Comparison of ENCODE assay signal across 18 cellular contexts in the genomic region with DNA sequence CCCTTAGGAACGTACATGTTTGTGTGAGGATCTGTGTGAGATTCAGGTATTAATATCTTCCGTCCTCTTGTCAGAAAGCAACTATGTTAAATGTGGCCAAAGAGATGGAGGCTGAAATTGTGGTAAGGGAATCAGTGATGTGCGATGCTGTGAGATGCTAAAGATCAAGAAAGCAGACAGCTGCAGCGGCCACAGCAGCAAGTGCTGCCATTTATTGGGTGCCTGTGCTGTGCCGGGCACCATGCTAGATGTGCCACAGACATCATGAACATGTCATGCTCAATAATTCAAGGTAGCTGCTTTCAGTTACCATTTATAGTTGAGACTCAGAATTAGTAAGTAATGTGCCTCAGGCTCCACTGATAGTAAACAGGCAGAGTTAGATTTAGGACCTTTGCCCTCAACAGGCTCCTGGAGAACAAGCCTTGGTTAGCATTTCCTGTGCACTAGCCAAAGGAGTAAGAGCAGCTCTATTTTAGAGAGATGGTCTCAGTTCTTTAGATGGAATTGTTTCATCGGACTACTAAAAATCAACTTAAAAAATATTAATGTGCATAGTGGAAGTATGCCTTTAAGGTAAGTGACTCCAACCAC. TPM values are rescaled to one million over a fixed set of nuclear protein-coding genes. Genes with fewer than 3 reads are reported as not detected.
DNase-seq lines count a peak whose midpoint lies in the region; ATAC-seq and TF ChIP-seq lines count a peak whose summit lies in the region.
"Had no signal": no experiment of that assay in that cellular context is flagged by ENCODE, and none has a peak within 500 bp of the region (broad histone marks: within the 10 kb centered on the region; RNA-seq: fewer than 3 reads in every experiment).

No MANE protein-coding gene starts in this region.

- H3K9me2 ChIP-seq in PC-3 (replicated peaks; ENCODE audit: low read length), result no peaks in the 10 kb centered on the region

- ATAC-seq in PC-3 (peak; percentile 14; the same call in 1 of the 2 replicates), left colon (peak; percentile 69), HG02938 (IDR thresholded peaks at IDR 0.05; ENCODE audit: unreplicated experiment) (no peak)
- no peak for ATAC-seq in activated naive CD8-positive, alpha-beta T cell treated with anti-CD3 and anti-CD28 coated beads, Interleukin-2, amount 50 U/mL, for 24 hours

- H4K20me1 ChIP-seq in PC-3 (ENCODE audit: low read length) (no peaks in the 10 kb centered on the region), neural progenitor cell (ENCODE audit: low read depth) (no peaks in the 10 kb centered on the region)

- H3K27ac Mint-ChIP-seq in neural progenitor cell, result peak overlapping the region; percentile 69
- no peak overlapping the region for H3K27ac Mint-ChIP-seq in activated naive CD8-positive, alpha-beta T cell treated with anti-CD3 and anti-CD28 coated beads, Interleukin-2, amount 50 U/mL, for 24 hours

- H3K9ac ChIP-seq in PC-3 (ENCODE audit: low read length) (no peak overlapping the region), neural progenitor cell (no peak overlapping the region)

- POLR2A ChIA-PET in PC-3 (lab: Charles Lee; ENCODE audit: unreplicated experiment), result no interaction called here

- H3K9me3 Mint-ChIP-seq in neural progenitor cell, result peaks cover 2% of the 10 kb centered on the region
- H3K9me3 Mint-ChIP-seq in activated naive CD8-positive, alpha-beta T cell treated with anti-CD3 and anti-CD28 coated beads, Interleukin-2, amount 50 U/mL, for 24 hours, result no peaks in the 10 kb centered on the region

- H3K27me3 ChIP-seq in PC-3 (ENCODE audit: low read length) (no peaks in the 10 kb centered on the region), neural progenitor cell (no peaks in the 10 kb centered on the region)
- H3K27me3 ChIP-seq: Peyer's patch, SJCRH30 had no signal

- CTCF ChIA-PET in PC-3 (lab: Charles Lee), result no interaction called here

- BruUV-seq in PC-3 (replicated peaks; lab: Mats Ljungman, UMichigan), result no TSS peak

- H3K4me1 ChIP-seq in PC-3 (ENCODE audit: insufficient read depth, low read length) (peaks cover 7% of the 10 kb centered on the region), neural progenitor cell (peaks cover 13% of the 10 kb centered on the region)
- H3K4me1 ChIP-seq: Peyer's patch, SJCRH30 had no signal

- H3K4me1 Mint-ChIP-seq in neural progenitor cell, result peaks cover 12% of the 10 kb centered on the region
- H3K4me1 Mint-ChIP-seq in activated naive CD8-positive, alpha-beta T cell treated with anti-CD3 and anti-CD28 coated beads, Interleukin-2, amount 50 U/mL, for 24 hours, result peaks cover 8% of the 10 kb centered on the region

- H3K27ac ChIP-seq in 22Rv1 (peak overlapping the region; percentile 79), PC-3 (ENCODE audit: low read length) (no peak overlapping the region), neural progenitor cell (no peak overlapping the region)
- H3K27ac ChIP-seq: C4-2B, Peyer's patch, SJCRH30 had no signal

- H3K27me3 Mint-ChIP-seq in neural progenitor cell (ENCODE audit: insufficient read depth, low read depth), result no peaks in the 10 kb centered on the region
- no peaks in the 10 kb centered on the region for H3K27me3 Mint-ChIP-seq in activated naive CD8-positive, alpha-beta T cell treated with anti-CD3 and anti-CD28 coated beads, Interleukin-2, amount 50 U/mL, for 24 hours

- no peak overlapping the region for H3K4me2 ChIP-seq in PC-3 (ENCODE audit: low read length)
- H3K4me2 ChIP-seq in neural progenitor cell, result no peak overlapping the region

- H3K79me2 ChIP-seq in PC-3 (ENCODE audit: low read length) (no peaks in the 10 kb centered on the region), neural progenitor cell (ENCODE audit: low read depth) (no peaks in the 10 kb centered on the region)

- H3F3A ChIP-seq in PC-3 (ENCODE audit: low read length, unreplicated experiment), result no peaks in the 10 kb centered on the region
- H3F3A ChIP-seq in neural progenitor cell (ENCODE audit: low read depth), result no peaks in the 10 kb centered on the region

- peaks cover 24% of the 10 kb centered on the region for H3K36me3 Mint-ChIP-seq in neural progenitor cell
- peaks cover 21% of the 10 kb centered on the region for H3K36me3 Mint-ChIP-seq in activated naive CD8-positive, alpha-beta T cell treated with anti-CD3 and anti-CD28 coated beads, Interleukin-2, amount 50 U/mL, for 24 hours (ENCODE audit: low read depth)

- no peaks in the 10 kb centered on the region for H3K9me3 ChIP-seq in PC-3 (ENCODE audit: low read length)
- H3K9me3 ChIP-seq in neural progenitor cell (ENCODE audit: low read depth), result no peaks in the 10 kb centered on the region
- H3K9me3 ChIP-seq: Peyer's patch, SJCRH30 had no signal

- DNase-seq in PC-3 (peak; percentile 4), left colon (no peak), neural progenitor cell (ENCODE audit: low spot score) (no peak)
- no peak for DNase-seq in activated naive CD4-positive, alpha-beta T cell (lab: John Stamatoyannopoulos, UW)
- DNase-seq in activated naive CD8-positive, alpha-beta T cell treated with anti-CD3 and anti-CD28 coated beads, Interleukin-2, amount 50 U/mL, for 24 hours, result no peak
- DNase-seq in activated CD8-positive, alpha-beta memory T cell treated with anti-CD3 and anti-CD28 coated beads, Interleukin-2, amount 50 U/mL, for 4 hours, result no peak
- DNase-seq: GF-D8, KG1, NCI-H1105, NCI-H146, NCI-H2029, NCI-H226, NCI-H82, Peyer's patch, SJCRH30 had no signal

- no peak for TF ChIP-seq CTCF in 22Rv1 (IDR thresholded peaks at IDR 0.05)
- TF ChIP-seq CTCF in PC-3 (conservative IDR thresholded peaks at IDR 0.05; ENCODE audit: low read depth, low read length), result no peak
- TF ChIP-seq CTCF in neural progenitor cell (IDR thresholded peaks at IDR 0.05), result no peak

- no peak overlapping the region for H3K4me3 ChIP-seq in PC-3 (ENCODE audit: low read length)
- H3K4me3 ChIP-seq in neural progenitor cell, result no peak overlapping the region
- H3K4me3 ChIP-seq: Peyer's patch, SJCRH30 had no signal

- H2AFZ ChIP-seq in PC-3 (ENCODE audit: low read length), result no peak overlapping the region
- no peak overlapping the region for H2AFZ ChIP-seq in neural progenitor cell (replicated peaks)

- H3K36me3 ChIP-seq in PC-3 (ENCODE audit: low read depth, low read length), result peaks cover 7% of the 10 kb centered on the region; the same call in 1 of the 2 replicates
- peaks cover 5% of the 10 kb centered on the region for H3K36me3 ChIP-seq in neural progenitor cell

- intact Hi-C loops in PC-3 (cut with micrococcal nuclease), result no loop called here
- intact Hi-C loops in left colon (cut with DNase I, micrococcal nuclease), result no loop called here

- no peak overlapping the region for H3K4me3 Mint-ChIP-seq in neural progenitor cell
- no peak overlapping the region for H3K4me3 Mint-ChIP-seq in activated naive CD8-positive, alpha-beta T cell treated with anti-CD3 and anti-CD28 coated beads, Interleukin-2, amount 50 U/mL, for 24 hours

RNA-seq across cellular contexts. Expression of a gene that starts 24.9 kb away (rescaled TPM):
- total RNA-seq in PC-3 (2014; rRNA removed) (29.8 and 34.3 TPM in 2 replicates), left colon (10 to 100 TPM; 23.2 to 27.8 TPM), neural progenitor cell (ENCODE audit: low replicate concordance) (24.8 and 30.9 TPM in 2 replicates)

Comparison
In these comparisons a context has a peak if more than half of its experiments do, and no peak if none do; other contexts are left out.
1. ATAC-seq: peak in PC-3 (single experiment) and left colon (single experiment); none in activated naive CD8-positive, alpha-beta T cell treated with anti-CD3 and anti-CD28 coated beads, Interleukin-2, amount 50 U/mL, for 24 hours (single experiment) and HG02938 (single experiment).